In genomic region chr14:68135028-68135427, GRCh38 we compare ENCODE assay signal across 27 cellular contexts.
DNase-seq lines count a peak whose midpoint lies in the region; ATAC-seq, FAIRE-seq and TF ChIP-seq lines count a peak whose summit lies in the region.
"Had no signal": no experiment of that assay in that cellular context is flagged by ENCODE, and none has a peak within 500 bp of the region (broad histone marks: within the 10 kb centered on the region; RNA-seq: fewer than 3 reads in every experiment).

No MANE protein-coding gene starts in this region.

- TF ChIP-seq POLR2A in A549 (IDR thresholded peaks at IDR 0.05; ENCODE audit: low read length): no peak
- TF ChIP-seq POLR2A in IMR-90 (IDR thresholded peaks at IDR 0.05; ENCODE audit: low read depth, low read length): no peak

- TF ChIP-seq RAD21 in A549 (conservative IDR thresholded peaks at IDR 0.05 in 1 of 2, IDR thresholded peaks at IDR 0.05 in 1 of 2) (no peak), IMR-90 (IDR thresholded peaks at IDR 0.05; ENCODE audit: low read length) (no peak)

- peaks cover 7% of the 10 kb centered on the region for H3K9me3 Mint-ChIP-seq in neural progenitor cell
- H3K9me3 Mint-ChIP-seq: activated CD8-positive, alpha-beta T cell treated with anti-CD3 and anti-CD28 coated beads for 36 hours; activated naive CD8-positive, alpha-beta T cell treated with anti-CD3 and anti-CD28 coated beads for 36 hours; naive thymus-derived CD8-positive, alpha-beta T cell had no signal

- H3K36me3 Mint-ChIP-seq in neural progenitor cell: peaks cover 4% of the 10 kb centered on the region
- H3K36me3 Mint-ChIP-seq: activated naive CD8-positive, alpha-beta T cell treated with anti-CD3 and anti-CD28 coated beads for 36 hours had no signal

- 76% methylated on average over 3 of the region's 3 CpGs for WGBS in A549 (ENCODE audit: missing lambda C conversion rate)
- no CpG with 5 or more reads among the region's 3 CpGs for WGBS in IMR-90 (ENCODE audit: extremely low coverage in 2 of 2, insufficient read length in 1 of 2), 2 experiments
- WGBS in mammary epithelial cell (ENCODE audit: low coverage, missing lambda C conversion rate): 67% methylated on average over 3 of the region's 3 CpGs

- peak overlapping the region; percentile 61 to 75 for H3K27ac ChIP-seq in A549
- no peak overlapping the region for H3K27ac ChIP-seq in IMR-90 (ENCODE audit: insufficient read depth, low read length)
- peak overlapping the region; percentile 64 for H3K27ac ChIP-seq in mammary epithelial cell (ENCODE audit: insufficient read depth, low read depth, low read length)
- H3K27ac ChIP-seq in neural progenitor cell: no peak overlapping the region
- H3K27ac ChIP-seq: prostate gland had no signal

- H3K4ac ChIP-seq in IMR-90 (ENCODE audit: low read depth, low read length): no peak overlapping the region

- no peaks in the 10 kb centered on the region for H3K79me1 ChIP-seq in IMR-90 (ENCODE audit: low read depth in 1 of 2, low read length in 2 of 2)

- intact Hi-C loops in IMR-90 (cut with micrococcal nuclease) (no loop called here), mammary epithelial cell (cut with micrococcal nuclease) (loop anchor here (5.0 kb wide), 1 partner anchor 112 kb away; no protein-coding TSS in a partner anchor)

- no peak overlapping the region for H3K9ac ChIP-seq in IMR-90 (ENCODE audit: low read depth, low read length)
- H3K9ac ChIP-seq in mammary epithelial cell (ENCODE audit: insufficient read depth, low read length): no peak overlapping the region
- no peak overlapping the region for H3K9ac ChIP-seq in neural progenitor cell

- H3K14ac ChIP-seq in IMR-90 (replicated peaks; ENCODE audit: low read depth, low read length): no peak overlapping the region

- FAIRE-seq in A549 (lab: Jason Lieb, UNC) (no peak), HTR-8/SVneo (lab: Jason Lieb, UNC) (no peak)
- FAIRE-seq: A204.1 had no signal

- H2BK15ac ChIP-seq in IMR-90 (ENCODE audit: low read depth, low read length): peak overlapping the region; percentile 11; the same call in 1 of the 3 replicates

- 0 out of 2 replicates have a peak overlapping the region, but pooled peaks have one; percentile 37 for H2BK20ac ChIP-seq in IMR-90 (ENCODE audit: low read depth, low read length)

- H4K5ac ChIP-seq in IMR-90 (ENCODE audit: low read depth, low read length): no peak overlapping the region

- dilution Hi-C loops in IMR-90 (cut with HindIII; ENCODE audit: low sequenced_read_pairs, unreplicated experiment): no loop called here
- dilution Hi-C loops in mammary epithelial cell (cut with HindIII; ENCODE audit: low sequenced_read_pairs): loop anchor here (5.0 kb wide), 1 partner anchor 57 kb away; no protein-coding TSS in a partner anchor

- H2BK5ac ChIP-seq in IMR-90 (ENCODE audit: low read depth, low read length, poor library complexity, severe bottlenecking): peak overlapping the region; percentile 63

- no peak overlapping the region; the same call in 1 of the 2 replicates for H2BK120ac ChIP-seq in IMR-90 (ENCODE audit: low read depth, low read length)

- H3K9me1 ChIP-seq in IMR-90 (ENCODE audit: insufficient read depth, low read length): peaks cover 7% of the 10 kb centered on the region

- H3K4me3 ChIP-seq in A549 (no peak overlapping the region), IMR-90 (ENCODE audit: insufficient read depth, low read depth, low read length) (no peak overlapping the region), mammary epithelial cell (replicated peaks in 1 of 3; ENCODE audit: insufficient read depth in 1 of 3, low read depth in 2 of 3, low read length in 3 of 3) (no peak overlapping the region), neural progenitor cell (no peak overlapping the region)
- H3K4me3 ChIP-seq: prostate gland, skin epidermis had no signal

- H3K36me3 ChIP-seq in IMR-90 (ENCODE audit: control insufficient read depth, insufficient read depth, low read length) (no peaks in the 10 kb centered on the region), mammary epithelial cell (ENCODE audit: insufficient read depth, low read length) (no peaks in the 10 kb centered on the region), neural progenitor cell (no peaks in the 10 kb centered on the region)
- H3K36me3 ChIP-seq: prostate gland had no signal

- H3K27me3 Mint-ChIP-seq in neural progenitor cell (ENCODE audit: insufficient read depth, low read depth): no peaks in the 10 kb centered on the region
- H3K27me3 Mint-ChIP-seq: activated CD8-positive, alpha-beta T cell treated with anti-CD3 and anti-CD28 coated beads for 36 hours; activated naive CD8-positive, alpha-beta T cell treated with anti-CD3 and anti-CD28 coated beads for 36 hours; B cell; naive thymus-derived CD8-positive, alpha-beta T cell; type B pancreatic cell had no signal

- H3K4me1 Mint-ChIP-seq in neural progenitor cell: peaks cover 59% of the 10 kb centered on the region
- H3K4me1 Mint-ChIP-seq: naive thymus-derived CD8-positive, alpha-beta T cell had no signal

- DNase-seq in A549 (ENCODE audit: low read depth in 1 of 2, low spot score in 1 of 2) (no peak), IMR-90 (no peak), mammary epithelial cell (no peak), neural progenitor cell (ENCODE audit: low spot score) (no peak), nucleus accumbens (lab: John Stamatoyannopoulos, UW) (no peak), HTR-8/SVneo (ENCODE audit: insufficient read length, low spot score) (no peak)
- DNase-seq: activated CD4-positive, alpha-beta T cell treated with anti-CD3 and anti-CD28 coated beads for 1 hour; activated CD8-positive, alpha-beta T cell treated with anti-CD3 and anti-CD28 coated beads for 36 hours; activated effector memory CD4-positive, alpha-beta T cell treated with Interleukin-2 at 50 U/mL for 16 hours; activated naive CD8-positive, alpha-beta T cell treated with anti-CD3 and anti-CD28 coated beads for 36 hours; COR-L47; DMS79 treated with DMSO at 0.1 percent for 48 hours; Karpas-422; naive thymus-derived CD8-positive, alpha-beta T cell; NCI-H1930; NCI-H446 treated with DMSO at 0.1 percent for 48 hours; SIG-M5; stimulated activated CD4-positive, alpha-beta T cell treated with anti-CD3 and anti-CD28 coated beads, Interleukin-1b, Interleukin-23, amount 100 ng/mL, for 48 hours had no signal

- H4K8ac ChIP-seq in IMR-90 (ENCODE audit: low read depth in 2 of 2, low read length in 2 of 2): peak overlapping the region in 1 of 2 experiments; percentile 39; a peak in 1 of 4 replicates

- H3K27me3 ChIP-seq in IMR-90 (ENCODE audit: control insufficient read depth, insufficient read depth, low read length): no peaks in the 10 kb centered on the region
- H3K27me3 ChIP-seq in mammary epithelial cell (ENCODE audit: insufficient read depth, low read length): no peaks in the 10 kb centered on the region
- no peaks in the 10 kb centered on the region for H3K27me3 ChIP-seq in neural progenitor cell

- H3K9me3 ChIP-seq in A549: peaks cover 15% of the 10 kb centered on the region; the same call in 1 of the 3 replicates
- no peaks in the 10 kb centered on the region for H3K9me3 ChIP-seq in IMR-90 (ENCODE audit: control insufficient read depth, insufficient read depth, low read length)
- H3K9me3 ChIP-seq in mammary epithelial cell (replicated peaks; ENCODE audit: insufficient read depth, low read length): no peaks in the 10 kb centered on the region
- H3K9me3 ChIP-seq in neural progenitor cell (ENCODE audit: low read depth): no peaks in the 10 kb centered on the region
- H3K9me3 ChIP-seq: prostate gland had no signal

- no peak overlapping the region for H2AK9ac ChIP-seq in IMR-90 (replicated peaks; ENCODE audit: low read depth, low read length, poor library complexity)

- H2AFZ ChIP-seq in IMR-90 (replicated peaks; ENCODE audit: low read length, poor library complexity) (no peak overlapping the region), mammary epithelial cell (ENCODE audit: low read depth, low read length) (peak overlapping the region; percentile 16), neural progenitor cell (replicated peaks) (no peak overlapping the region)

- TF ChIP-seq CTCF in A549 (IDR thresholded peaks at IDR 0.05) (no peak), IMR-90 (conservative IDR thresholded peaks at IDR 0.05; ENCODE audit: low read depth, low read length) (no peak), mammary epithelial cell (conservative IDR thresholded peaks at IDR 0.05 in 1 of 2, IDR thresholded peaks at IDR 0.05 in 1 of 2; ENCODE audit: extremely low read depth in 1 of 2, insufficient read depth in 1 of 2, low read depth in 1 of 2, low read length in 2 of 2) (no peak), neural progenitor cell (IDR thresholded peaks at IDR 0.05) (no peak)

- ATAC-seq in A549 (no peak), IMR-90 (ENCODE audit: low read depth) (no peak), GM18511 (IDR thresholded peaks at IDR 0.05; ENCODE audit: unreplicated experiment) (no peak), GM21526 (IDR thresholded peaks at IDR 0.05; ENCODE audit: low FRiP score, unreplicated experiment) (no peak)
- ATAC-seq: activated CD8-positive, alpha-beta T cell treated with anti-CD3 and anti-CD28 coated beads for 36 hours; left lobe of liver; naive thymus-derived CD8-positive, alpha-beta T cell had no signal

- CTCF ChIA-PET in A549 (lab: Yijun Ruan, JAX) (interaction anchor here (0.7 to 1.0 kb wide), 4 partner anchors 56 to 681 kb away, joined by 3 to 4 read pairs (median 4); no protein-coding TSS in a partner anchor), IMR-90 (lab: Yijun Ruan, JAX) (no interaction called here), mammary epithelial cell (lab: Charles Lee; ENCODE audit: low non-redundant PET) (no interaction called here)

- H3K27ac Mint-ChIP-seq in neural progenitor cell: peak overlapping the region; percentile 89
- H3K27ac Mint-ChIP-seq: activated CD8-positive, alpha-beta T cell treated with anti-CD3 and anti-CD28 coated beads for 36 hours; activated naive CD8-positive, alpha-beta T cell treated with anti-CD3 and anti-CD28 coated beads for 36 hours; B cell; naive thymus-derived CD8-positive, alpha-beta T cell had no signal

- H3F3A ChIP-seq in neural progenitor cell (ENCODE audit: low read depth): peaks cover 26% of the 10 kb centered on the region

- H3K18ac ChIP-seq in IMR-90 (ENCODE audit: low read depth, low read length): no peak overlapping the region

- H4K20me1 ChIP-seq in IMR-90 (ENCODE audit: insufficient read depth, low read length): no peaks in the 10 kb centered on the region
- H4K20me1 ChIP-seq in mammary epithelial cell (ENCODE audit: insufficient read depth, low read length): no peaks in the 10 kb centered on the region
- H4K20me1 ChIP-seq in neural progenitor cell (ENCODE audit: low read depth): no peaks in the 10 kb centered on the region

- no TSS peak for BruUV-seq in IMR-90 (replicated peaks; lab: Mats Ljungman, UMichigan)
- no TSS peak for BruUV-seq in mammary epithelial cell (replicated peaks; lab: Mats Ljungman, UMichigan)

- H3K4me2 ChIP-seq in A549 (no peak overlapping the region), IMR-90 (ENCODE audit: low read depth, low read length) (no peak overlapping the region), mammary epithelial cell (ENCODE audit: insufficient read depth, low read depth, low read length) (no peak overlapping the region), neural progenitor cell (no peak overlapping the region)

- no peaks in the 10 kb centered on the region for H3K79me2 ChIP-seq in mammary epithelial cell (ENCODE audit: insufficient read depth, low read length)
- H3K79me2 ChIP-seq in neural progenitor cell (ENCODE audit: low read depth): no peaks in the 10 kb centered on the region

- no peak overlapping the region for H3K23ac ChIP-seq in IMR-90 (ENCODE audit: low read depth, low read length)

- no peak overlapping the region for H3K4me3 Mint-ChIP-seq in neural progenitor cell
- H3K4me3 Mint-ChIP-seq: activated CD8-positive, alpha-beta T cell treated with anti-CD3 and anti-CD28 coated beads for 36 hours; activated naive CD8-positive, alpha-beta T cell treated with anti-CD3 and anti-CD28 coated beads for 36 hours; B cell; mesothelial cell of epicardium; naive thymus-derived CD8-positive, alpha-beta T cell; type B pancreatic cell had no signal

- in situ Hi-C loops in IMR-90 (cut with MboI; ENCODE audit: low sequenced_read_pairs) (no loop called here), mammary epithelial cell (cut with MboI; ENCODE audit: low sequenced_read_pairs in 2 of 2) (no loop called here)

- H2AK5ac ChIP-seq in IMR-90 (ENCODE audit: low read depth, low read length): no peak overlapping the region

- no peak overlapping the region for H4K91ac ChIP-seq in IMR-90 (ENCODE audit: insufficient read depth, low read depth, low read length)

- POLR2A ChIA-PET in A549 (lab: Yijun Ruan, JAX): interaction anchor here (1.5 kb wide), 1 partner anchor 658 kb away, joined by 3 read pairs; the partner anchor contains the start of gene ZFP36L1
- POLR2A ChIA-PET in IMR-90 (lab: Charles Lee; ENCODE audit: unreplicated experiment): no interaction called here

- no peak for TF ChIP-seq EP300 in A549 (IDR thresholded peaks at IDR 0.05)

- peaks cover 40% of the 10 kb centered on the region for H3K4me1 ChIP-seq in A549
- peaks cover 7% of the 10 kb centered on the region for H3K4me1 ChIP-seq in IMR-90 (ENCODE audit: control insufficient read depth, insufficient read depth, low read length)
- peaks cover 40% of the 10 kb centered on the region for H3K4me1 ChIP-seq in mammary epithelial cell (ENCODE audit: insufficient read depth, low read length)
- peaks cover 42% of the 10 kb centered on the region for H3K4me1 ChIP-seq in neural progenitor cell
- H3K4me1 ChIP-seq: prostate gland had no signal

- H3K56ac ChIP-seq in IMR-90 (ENCODE audit: extremely low read depth, insufficient read depth, low read length): no peak overlapping the region

Comparison
In these comparisons a context has a peak if more than half of its experiments do, and no peak if none do; other contexts are left out.
1. H3K27ac ChIP-seq: peak in A549 (2 of 2) and mammary epithelial cell (single experiment); none in IMR-90 (single experiment) and neural progenitor cell (single experiment).